8 cellular contexts compared by ENCODE assay signal in genomic region chr7:100874300-100874576, GRCh38. TPM values are rescaled to one million over a fixed set of nuclear protein-coding genes. Genes with fewer than 3 reads are reported as not detected.
DNase-seq lines count a peak whose midpoint lies in the region; ATAC-seq and TF ChIP-seq lines count a peak whose summit lies in the region.

No MANE protein-coding gene starts in this region.

- no peaks in the 10 kb centered on the region for H3K9me2 ChIP-seq in GM23338 (ENCODE audit: insufficient read depth)

- H3F3A ChIP-seq in GM23338 (replicated peaks; ENCODE audit: low read depth): peaks cover 27% of the 10 kb centered on the region

- H2AFZ ChIP-seq in GM23338: no peak overlapping the region

- peaks cover 39% of the 10 kb centered on the region for H4K20me1 ChIP-seq in GM23338 (replicated peaks; ENCODE audit: insufficient read depth)

- no peak for TF ChIP-seq POLR2A in sigmoid colon (IDR thresholded peaks at IDR 0.05)

- H3K79me2 ChIP-seq in GM23338 (replicated peaks; ENCODE audit: insufficient read depth): peaks cover 42% of the 10 kb centered on the region

- H3K4me2 ChIP-seq in GM23338: peak overlapping the region; percentile 93

- peaks cover 90% of the 10 kb centered on the region for H3K36me3 Mint-ChIP-seq in GM23338 (ENCODE audit: low read depth)
- no peaks in the 10 kb centered on the region for H3K36me3 Mint-ChIP-seq in glutamatergic neuron (ENCODE audit: unreplicated experiment)

- H3K9me3 ChIP-seq in sigmoid colon: no peaks in the 10 kb centered on the region

- intact Hi-C loops in sigmoid colon (cut with DNase I): loop anchor here (10.0 kb wide), 1 partner anchor 259 kb away; the partner anchor contains the start of gene MOSPD3

- TF ChIP-seq EP300 in sigmoid colon (IDR thresholded peaks at IDR 0.05): no peak

- peaks cover 3% of the 10 kb centered on the region; the same call in 2 of the 3 replicates for H3K9me3 Mint-ChIP-seq in GM23338
- peaks cover 13% of the 10 kb centered on the region for H3K9me3 Mint-ChIP-seq in glutamatergic neuron (ENCODE audit: unreplicated experiment)

- H3K4me3 ChIP-seq in GM23338: peak overlapping the region; percentile 98
- peak overlapping the region; percentile 93 for H3K4me3 ChIP-seq in WI38 (ENCODE audit: low read depth, low read length)
- H3K4me3 ChIP-seq in sigmoid colon: peak overlapping the region; percentile 91 to 99 (median 95)

- H3K27me3 Mint-ChIP-seq in GM23338 (ENCODE audit: insufficient read depth, low read depth, poor library complexity) (peaks cover 26% of the 10 kb centered on the region), glutamatergic neuron (ENCODE audit: unreplicated experiment) (peaks cover 18% of the 10 kb centered on the region)

- TF ChIP-seq CTCF in GM23338 (conservative IDR thresholded peaks at IDR 0.05; ENCODE audit: low read depth in 2 of 2) (no peak), WI38 (IDR thresholded peaks at IDR 0.05; ENCODE audit: low read depth, low read length) (no peak), glutamatergic neuron (IDR thresholded peaks at IDR 0.05; ENCODE audit: partially characterized antibody, unreplicated experiment) (no peak), sigmoid colon (IDR thresholded peaks at IDR 0.05) (no peak)

- H3K27me3 ChIP-seq in GM23338 (ENCODE audit: insufficient read depth): no peaks in the 10 kb centered on the region
- no peaks in the 10 kb centered on the region for H3K27me3 ChIP-seq in sigmoid colon

- peak overlapping the region; percentile 99 for H3K27ac Mint-ChIP-seq in GM23338
- H3K27ac Mint-ChIP-seq in glutamatergic neuron (ENCODE audit: unreplicated experiment): peak overlapping the region; percentile 98

- 64 to 69% methylated on average over 8 of the region's 8 CpGs for WGBS in sigmoid colon, 2 donors

- DNase-seq in GM23338 (ENCODE audit: low spot score) (peak; percentile 35), glutamatergic neuron (no peak), sigmoid colon (no peak), SIG-M5 (lab: John Stamatoyannopoulos, UW) (no peak), ecto neural progenitor cell (ENCODE audit: low spot score) (no peak), NCI-H2081 (lab: John Stamatoyannopoulos, UW) (no peak)

- H3K4me1 Mint-ChIP-seq in GM23338 (peaks cover 22% of the 10 kb centered on the region), glutamatergic neuron (ENCODE audit: low read depth, unreplicated experiment) (peaks cover 11% of the 10 kb centered on the region)

- peak overlapping the region; percentile 99 for H3K27ac ChIP-seq in GM23338 (ENCODE audit: low read depth)
- H3K27ac ChIP-seq in sigmoid colon: peak overlapping the region; percentile 93 to 97 (median 96)

- peak; percentile 9 for ATAC-seq in GM23338
- no peak for ATAC-seq in HG03378 (IDR thresholded peaks at IDR 0.05; ENCODE audit: unreplicated experiment)

- H3K4me3 Mint-ChIP-seq in GM23338: peak overlapping the region; percentile 100
- H3K4me3 Mint-ChIP-seq in glutamatergic neuron (ENCODE audit: unreplicated experiment): peak overlapping the region; percentile 99

- peaks cover 8% of the 10 kb centered on the region for H3K4me1 ChIP-seq in GM23338 (ENCODE audit: insufficient read depth)
- H3K4me1 ChIP-seq in sigmoid colon: peaks cover 0 to 44% (median 32%) of the 10 kb centered on the region in 4 donors

- peaks cover 39% of the 10 kb centered on the region for H3K36me3 ChIP-seq in GM23338 (ENCODE audit: insufficient read depth)
- H3K36me3 ChIP-seq in sigmoid colon: peaks cover 0 to 62% (median 29%) of the 10 kb centered on the region in 4 donors

TF ChIP-seq in GM23338, 12 proteins besides CTCF, POLR2A, EP300 and RAD21 (continues in another document):
- TF ChIP-seq ZNF114 (CRISPR knock-in tag; IDR thresholded peaks at IDR 0.05) (no peak), EZH2 (IDR thresholded peaks at IDR 0.05; ENCODE audit: low read depth, unreplicated experiment) (no peak), NANOG (IDR thresholded peaks at IDR 0.05; ENCODE audit: borderline replicate concordance) (no peak), ZNF331 (CRISPR knock-in tag; IDR thresholded peaks at IDR 0.05; ENCODE audit: low read depth) (no peak), STAT1 (IDR thresholded peaks at IDR 0.05; ENCODE audit: unreplicated experiment) (no peak)
- TF ChIP-seq, protein P1, sequence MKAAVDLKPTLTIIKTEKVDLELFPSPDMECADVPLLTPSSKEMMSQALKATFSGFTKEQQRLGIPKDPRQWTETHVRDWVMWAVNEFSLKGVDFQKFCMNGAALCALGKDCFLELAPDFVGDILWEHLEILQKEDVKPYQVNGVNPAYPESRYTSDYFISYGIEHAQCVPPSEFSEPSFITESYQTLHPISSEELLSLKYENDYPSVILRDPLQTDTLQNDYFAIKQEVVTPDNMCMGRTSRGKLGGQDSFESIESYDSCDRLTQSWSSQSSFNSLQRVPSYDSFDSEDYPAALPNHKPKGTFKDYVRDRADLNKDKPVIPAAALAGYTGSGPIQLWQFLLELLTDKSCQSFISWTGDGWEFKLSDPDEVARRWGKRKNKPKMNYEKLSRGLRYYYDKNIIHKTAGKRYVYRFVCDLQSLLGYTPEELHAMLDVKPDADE (IDR thresholded peaks at IDR 0.05): no peak

RNA-seq across cellular contexts. Expression of gene SRRT, which starts 0.7 kb away (rescaled TPM):
- 98.3 and 113 TPM in 2 replicates for total RNA-seq in GM23338 (2014; rRNA removed; shearing (Covaris generic))
- polyA plus RNA-seq in GM23338 (2016; fragmentation: Nextera tagmentation; extraction: Ambion mirVana): 125 and 140 TPM in 2 replicates
- 213 TPM for total RNA-seq in glutamatergic neuron (ENCODE audit: unreplicated experiment)
- total RNA-seq in sigmoid colon: 10 to 100 TPM; 42.1 to 64.3 (median 51.4) TPM
- 100 to 1,000 TPM in 1 of 3 donors, 10 to 100 TPM in 2; 31.8 to 106 (median 38.6) TPM for polyA plus RNA-seq in sigmoid colon

RNA-seq across cellular contexts. Expression of gene TRIP6, which starts 7.1 kb away (rescaled TPM):
- total RNA-seq in GM23338 (2014; rRNA removed; shearing (Covaris generic)): 106 and 112 TPM in 2 replicates
- polyA plus RNA-seq in GM23338 (2016; fragmentation: Nextera tagmentation; extraction: Ambion mirVana) (44.6 and 45.0 TPM in 2 replicates), sigmoid colon (10 to 100 TPM; 12.0 to 45.9 (median 18.0) TPM)
- total RNA-seq in glutamatergic neuron (ENCODE audit: unreplicated experiment) (13.1 TPM), sigmoid colon (10 to 100 TPM; 37.8 to 79.7 (median 51.1) TPM)

RNA-seq across cellular contexts. Expression of gene UFSP1, which starts 15.3 kb away (rescaled TPM):
- total RNA-seq in GM23338 (2014; rRNA removed; shearing (Covaris generic)): 11.5 and 11.8 TPM in 2 replicates
- 2.0 and 4.1 TPM in 2 replicates for polyA plus RNA-seq in GM23338 (2016; fragmentation: Nextera tagmentation; extraction: Ambion mirVana)
- total RNA-seq in glutamatergic neuron (ENCODE audit: unreplicated experiment): 3.2 TPM
- 1 to 10 TPM; 2.4 to 7.1 (median 3.1) TPM for total RNA-seq in sigmoid colon
- polyA plus RNA-seq in sigmoid colon: 1 to 10 TPM; 1.8 to 5.3 (median 1.8) TPM

RNA-seq across cellular contexts. Expression of gene ACHE, which starts 21.4 kb away (rescaled TPM):
- 1.5 and 3.7 TPM in 2 replicates for total RNA-seq in GM23338 (2014; rRNA removed; shearing (Covaris generic))
- polyA plus RNA-seq in GM23338 (2016; fragmentation: Nextera tagmentation; extraction: Ambion mirVana) (3.6 and 3.9 TPM in 2 replicates), sigmoid colon (10 to 100 TPM in 1 of 3 donors, 1 to 10 TPM in 2; 3.6 to 20.6 (median 5.5) TPM)
- total RNA-seq in glutamatergic neuron (ENCODE audit: unreplicated experiment) (30.0 TPM), sigmoid colon (1 to 10 TPM; 3.0 to 8.9 (median 6.5) TPM)

RNA-seq across cellular contexts. Expression of gene SLC12A9, which starts 21.7 kb away (rescaled TPM):
- 32.3 and 39.9 TPM in 2 replicates for total RNA-seq in GM23338 (2014; rRNA removed; shearing (Covaris generic))
- polyA plus RNA-seq in GM23338 (2016; fragmentation: Nextera tagmentation; extraction: Ambion mirVana) (9.7 and 10.3 TPM in 2 replicates), sigmoid colon (10 to 100 TPM in 1 of 3 donors, 1 to 10 TPM in 2; 2.5 to 34.2 (median 4.2) TPM)
- total RNA-seq in glutamatergic neuron (ENCODE audit: unreplicated experiment) (36.7 TPM), sigmoid colon (10 to 100 TPM; 10.4 to 17.9 (median 14.8) TPM)
